Comparison of ENCODE assay signal across 14 cellular contexts in the genomic region with DNA sequence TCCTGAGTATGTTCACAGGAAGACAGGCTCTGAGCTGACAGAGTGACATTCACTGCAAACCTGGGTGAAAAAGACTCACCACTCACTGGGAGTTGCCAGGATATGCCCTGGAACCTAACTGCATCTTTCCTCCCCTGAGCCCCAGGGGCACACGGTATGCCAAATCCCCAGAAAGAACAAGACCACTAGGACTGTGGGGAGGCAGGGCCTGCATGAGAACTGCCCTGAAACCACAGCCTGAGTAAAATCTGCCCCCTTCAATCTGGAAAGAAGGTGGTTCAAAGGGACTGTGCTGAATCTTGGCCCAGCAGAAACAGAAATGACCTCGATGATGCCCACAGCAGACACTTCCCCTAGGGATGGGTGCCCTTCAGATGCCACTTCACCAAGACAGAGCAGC. TPM values are rescaled to one million over a fixed set of nuclear protein-coding genes. Genes with fewer than 3 reads are reported as not detected.
A peak's percentile ranks its signal among the peaks of the same experiment; 100 is the strongest.
DNase-seq lines count a peak whose midpoint lies in the region; ATAC-seq and TF ChIP-seq lines count a peak whose summit lies in the region.
"Had no signal": no experiment of that assay in that cellular context is flagged by ENCODE, and none has a peak within 500 bp of the region (broad histone marks: within the 10 kb centered on the region; RNA-seq: fewer than 3 reads in every experiment).

No MANE protein-coding gene starts in this region.

- H3K4me3 ChIP-seq in thyroid gland (replicated peaks in 1 of 3) = no peak overlapping the region

- intact Hi-C loops in thyroid gland (cut with DNase I) = loop anchor here (5.0 kb wide), 1 partner anchor 35 kb away; no protein-coding TSS in a partner anchor

- no peak for TF ChIP-seq CTCF in thyroid gland (IDR thresholded peaks at IDR 0.05)

- TF ChIP-seq POLR2A in thyroid gland (IDR thresholded peaks at IDR 0.05) = no peak

- 52 to 69% methylated on average over 2 of the region's 2 CpGs for WGBS in thyroid gland, 2 donors

- DNase-seq in activated CD4-positive, CD25-positive, alpha-beta regulatory T cell treated with anti-CD3 and anti-CD28 coated beads, Interleukin-2, amount 50 U/mL, for 72 hours = peak; percentile 15
- no peak for DNase-seq in central memory CD8-positive, alpha-beta T cell (ENCODE audit: low spot score in 2 of 2)
- DNase-seq in naive B cell (no peak), thyroid gland (no peak)
- DNase-seq in stimulated activated CD4-positive, alpha-beta T cell treated with anti-CD3 and anti-CD28 coated beads, Interleukin-15, amount 100 ng/mL, for 24 hours = no peak
- DNase-seq: activated T-cell treated with anti-CD3 and anti-CD28 coated beads, Interleukin-2, amount 50 U/mL, for 48 hours; erythroblast; NCI-H2171; nephron progenitor cell; SIG-M5; stimulated activated naive CD4-positive, alpha-beta T cell had no signal

- ATAC-seq in activated CD4-positive, CD25-positive, alpha-beta regulatory T cell treated with anti-CD3 and anti-CD28 coated beads, Interleukin-2, amount 50 U/mL, for 24 hours = no peak
- no peak for ATAC-seq in central memory CD8-positive, alpha-beta T cell (replicated peaks; ENCODE audit: extremely low read depth, poor library complexity, severe bottlenecking)
- ATAC-seq in naive B cell (ENCODE audit: low read depth in 2 of 2) = no peak
- no peak for ATAC-seq in GM21786 (IDR thresholded peaks at IDR 0.05; ENCODE audit: unreplicated experiment)
- no peak for ATAC-seq in HG02981 (IDR thresholded peaks at IDR 0.05; ENCODE audit: unreplicated experiment)

- H3K27me3 ChIP-seq in thyroid gland = no peaks in the 10 kb centered on the region

- H3K4me1 Mint-ChIP-seq in central memory CD8-positive, alpha-beta T cell = peaks cover 98% of the 10 kb centered on the region
- H3K4me1 Mint-ChIP-seq in naive B cell = peaks cover 88 to 99% (median 97%) of the 10 kb centered on the region in 3 donors

- H3K27me3 Mint-ChIP-seq in central memory CD8-positive, alpha-beta T cell = no peaks in the 10 kb centered on the region
- no peaks in the 10 kb centered on the region for H3K27me3 Mint-ChIP-seq in naive B cell

- peaks cover 95 to 100% of the 10 kb centered on the region in 2 donors for H3K4me1 ChIP-seq in thyroid gland

- peaks cover 45% of the 10 kb centered on the region for H3K36me3 Mint-ChIP-seq in central memory CD8-positive, alpha-beta T cell (ENCODE audit: insufficient read depth)
- H3K36me3 Mint-ChIP-seq in naive B cell = peaks cover 11 to 15% of the 10 kb centered on the region in 2 donors

- peak overlapping the region; percentile 89 to 98 (median 93) for H3K27ac ChIP-seq in thyroid gland

- peak overlapping the region; percentile 97 for H3K27ac Mint-ChIP-seq in central memory CD8-positive, alpha-beta T cell (ENCODE audit: low read depth)
- H3K27ac Mint-ChIP-seq in naive B cell = peak overlapping the region in 5 of 6 donors; percentile 24 to 98 (median 90)

- H3K9me3 Mint-ChIP-seq in central memory CD8-positive, alpha-beta T cell = no peaks in the 10 kb centered on the region
- no peaks in the 10 kb centered on the region for H3K9me3 Mint-ChIP-seq in naive B cell
- H3K9me3 Mint-ChIP-seq: nephron progenitor cell had no signal

- H3K4me3 Mint-ChIP-seq in central memory CD8-positive, alpha-beta T cell = peak overlapping the region; percentile 77
- peak overlapping the region; percentile 35 to 100 (median 86) for H3K4me3 Mint-ChIP-seq in naive B cell

- H3K9me3 ChIP-seq in thyroid gland = no peaks in the 10 kb centered on the region

- H3K36me3 ChIP-seq in thyroid gland = no peaks in the 10 kb centered on the region

RNA-seq across cellular contexts. Expression of a gene that starts 6.5 kb away (rescaled TPM):
- 100 to 1,000 TPM in 1 of 6 donors, 10 to 100 TPM in 5; 19.6 to 141 (median 31.5) TPM for polyA plus RNA-seq in naive B cell (ENCODE audit: low read depth in 6 of 6)
- total RNA-seq in thyroid gland = 10 to 100 TPM; 37.6 to 96.3 (median 80.4) TPM

RNA-seq across cellular contexts. Expression of a gene that starts 54.0 kb away (rescaled TPM):
- polyA plus RNA-seq in naive B cell (ENCODE audit: low read depth in 6 of 6) = 10 to 100 TPM; 16.1 to 40.6 (median 23.4) TPM
- 10 to 100 TPM; 23.8 to 33.6 (median 26.6) TPM for total RNA-seq in thyroid gland
